1 cellular context compared by ENCODE assay signal in the genomic region with DNA sequence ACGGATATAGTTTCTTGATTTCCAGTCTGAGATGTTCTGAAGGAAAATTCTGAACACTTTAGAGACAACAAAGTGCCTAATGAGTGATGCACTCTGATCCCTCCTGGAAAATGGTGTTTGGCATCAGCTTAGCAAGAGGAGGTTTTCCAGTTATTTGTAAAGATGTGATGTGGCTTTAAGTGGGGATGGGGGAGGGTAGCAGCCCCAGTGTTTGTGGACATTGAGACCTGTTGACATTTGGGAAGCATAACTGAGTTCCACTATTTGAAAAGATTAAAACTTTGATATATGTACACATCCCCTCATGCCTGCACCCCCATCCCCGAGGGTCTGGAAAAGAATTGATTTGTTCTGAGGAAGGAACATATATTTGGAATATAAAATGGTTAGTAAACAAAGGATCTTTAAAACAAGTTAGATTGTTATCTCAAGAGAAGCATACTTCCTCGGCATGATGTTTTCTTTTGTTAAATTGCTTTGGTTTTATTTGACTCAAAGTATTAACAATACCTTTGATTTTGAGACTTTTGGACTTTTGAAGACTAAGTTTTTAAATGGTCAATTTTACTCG.
TF ChIP-seq lines count a peak whose summit lies in the region.

No MANE protein-coding gene starts in this region.

TF ChIP-seq in HEK293, 187 proteins besides CTCF, POLR2A, EP300 and RAD21:
- TF ChIP-seq KLF1 (tag by site-specific recombination; IDR thresholded peaks at IDR 0.05) (no peak), SCRT2 (tag by site-specific recombination; IDR thresholded peaks at IDR 0.05) (peak; percentile 87), ZNF555 (tag by site-specific recombination; conservative IDR thresholded peaks at IDR 0.05) (no peak), ZFP41 (tag by site-specific recombination; IDR thresholded peaks at IDR 0.05; ENCODE audit: borderline replicate concordance) (no peak), ZNF37A (tag by site-specific recombination; IDR thresholded peaks at IDR 0.05) (no peak), ZNF211 (tag by site-specific recombination; IDR thresholded peaks at IDR 0.05; ENCODE audit: low read depth) (no peak), ZNF600 (tag by site-specific recombination; IDR thresholded peaks at IDR 0.05) (peak; percentile 74), ZBTB48 (tag by site-specific recombination; IDR thresholded peaks at IDR 0.05) (no peak), ZNF623 (tag by site-specific recombination; IDR thresholded peaks at IDR 0.05) (no peak), PRDM6 (tag by site-specific recombination; IDR thresholded peaks at IDR 0.05) (peak; percentile 63), SCRT1 (tag by site-specific recombination; IDR thresholded peaks at IDR 0.05; ENCODE audit: borderline replicate concordance) (peak; percentile 49; the same call in 1 of the 2 replicates), YY1 (tag by site-specific recombination; IDR thresholded peaks at IDR 0.05) (no peak)
- TF ChIP-seq, protein P1, sequence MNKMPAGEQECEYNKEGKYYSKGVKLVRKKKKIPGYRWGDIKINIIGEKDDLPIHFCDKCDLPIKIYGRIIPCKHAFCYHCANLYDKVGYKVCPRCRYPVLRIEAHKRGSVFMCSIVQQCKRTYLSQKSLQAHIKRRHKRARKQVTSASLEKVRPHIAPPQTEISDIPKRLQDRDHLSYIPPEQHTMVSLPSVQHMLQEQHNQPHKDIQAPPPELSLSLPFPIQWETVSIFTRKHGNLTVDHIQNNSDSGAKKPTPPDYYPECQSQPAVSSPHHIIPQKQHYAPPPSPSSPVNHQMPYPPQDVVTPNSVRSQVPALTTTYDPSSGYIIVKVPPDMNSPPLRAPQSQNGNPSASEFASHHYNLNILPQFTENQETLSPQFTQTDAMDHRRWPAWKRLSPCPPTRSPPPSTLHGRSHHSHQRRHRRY (tag by site-specific recombination; IDR thresholded peaks at IDR 0.05), result no peak
